ENCODE assay signal across 9 cellular contexts in the genomic region with DNA sequence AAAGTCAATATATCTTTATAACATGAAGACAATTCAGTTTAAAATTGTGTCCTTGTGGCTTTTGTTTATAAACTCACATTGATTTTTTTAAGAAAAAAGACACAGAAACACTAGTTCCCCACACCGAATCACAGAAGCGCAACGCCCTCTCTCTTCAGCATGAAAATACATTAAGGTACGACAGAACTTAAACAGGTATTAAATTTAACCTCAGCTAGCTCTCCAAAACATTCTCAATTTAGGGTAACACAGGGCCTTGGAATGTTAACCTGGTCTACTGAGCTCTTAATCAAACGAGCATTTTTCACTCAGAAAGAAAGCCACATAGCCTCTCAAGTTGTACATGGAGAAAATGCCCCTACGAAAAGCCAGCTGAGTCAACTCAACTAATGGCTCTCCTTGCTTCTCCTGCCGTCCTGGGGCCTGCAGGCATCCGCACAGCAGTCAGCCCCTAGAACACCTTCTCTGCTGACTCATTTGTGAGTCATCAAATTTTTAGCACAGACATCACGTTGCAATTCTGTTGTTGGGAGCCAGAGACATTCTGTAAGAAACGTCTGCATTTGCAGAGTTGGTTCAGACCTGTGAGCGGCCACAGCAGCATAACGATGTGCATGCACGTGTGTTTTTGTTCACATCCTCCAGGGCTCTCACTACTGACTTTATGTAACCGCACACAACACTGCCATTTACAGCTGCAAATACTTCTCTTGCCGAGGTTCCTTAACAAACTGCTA.
DNase-seq lines count a peak whose midpoint lies in the region; ATAC-seq, FAIRE-seq and TF ChIP-seq lines count a peak whose summit lies in the region.
"Had no signal": no experiment of that assay in that cellular context is flagged by ENCODE, and none has a peak within 500 bp of the region (broad histone marks: within the 10 kb centered on the region; RNA-seq: fewer than 3 reads in every experiment).

No MANE protein-coding gene starts in this region.

- in situ Hi-C loops in astrocyte of the cerebellum (cut with HindIII; ENCODE audit: low sequenced_read_pairs), result no loop called here

- H3K9me3 ChIP-seq in kidney (ENCODE audit: control insufficient read depth in 1 of 2, low read length in 2 of 2), result no peaks in the 10 kb centered on the region
- H3K9me3 ChIP-seq: sigmoid colon had no signal

- no peaks in the 10 kb centered on the region for H3K4me1 ChIP-seq in kidney (ENCODE audit: control insufficient read depth in 1 of 2, insufficient read depth in 1 of 2, low read depth in 1 of 2, low read length in 2 of 2)

- H3K36me3 ChIP-seq in kidney (ENCODE audit: control insufficient read depth in 1 of 2, insufficient read depth in 2 of 2, low read length in 2 of 2), result peaks cover 7 to 16% of the 10 kb centered on the region in 2 donors

- 0 out of 2 replicates have a peak, but pooled peaks have one; percentile 8 for TF ChIP-seq EP300 in Ishikawa (IDR thresholded peaks at IDR 0.05; ENCODE audit: borderline replicate concordance)

- H3K27ac ChIP-seq in kidney (ENCODE audit: low read depth in 2 of 2, low read length in 2 of 2), result no peak overlapping the region

- FAIRE-seq in kidney (lab: Jason Lieb, UNC), result no peak

- ATAC-seq in HG03460 (IDR thresholded peaks at IDR 0.05; ENCODE audit: unreplicated experiment), result no peak

- DNase-seq in AG09319 (ENCODE audit: extremely low read depth, low read depth) (peak; percentile 50), astrocyte of the cerebellum (ENCODE audit: low read depth) (peak; percentile 93), kidney (peak; percentile 45), NCI-H128 (lab: John Stamatoyannopoulos, UW; ENCODE audit: unreplicated experiment) (no peak)
- DNase-seq in activated CD8-positive, alpha-beta memory T cell treated with anti-CD3 and anti-CD28 coated beads for 24 hours, result no peak
- DNase-seq in activated CD4-positive, CD25-positive, alpha-beta regulatory T cell treated with anti-CD3 and anti-CD28 coated beads, Interleukin-2, amount 50 U/mL, for 72 hours, result no peak
- DNase-seq: sigmoid colon had no signal

- intact Hi-C loops in kidney (cut with DNase I), result no loop called here

- H3K4me3 ChIP-seq in astrocyte of the cerebellum (ENCODE audit: low read depth, low read length) (no peak overlapping the region), kidney (ENCODE audit: low read length in 2 of 2) (no peak overlapping the region)
- H3K4me3 ChIP-seq: sigmoid colon had no signal

- TF ChIP-seq CTCF in AG09319 (IDR thresholded peaks at IDR 0.05; ENCODE audit: low read depth, low read length) (no peak), astrocyte of the cerebellum (IDR thresholded peaks at IDR 0.05; ENCODE audit: low read depth, low read length, missing control alignments) (no peak), kidney (IDR thresholded peaks at IDR 0.05; ENCODE audit: borderline replicate concordance, extremely low read depth, insufficient read depth) (no peak)

- no peak overlapping the region for H3K9ac ChIP-seq in kidney (ENCODE audit: low read length in 2 of 2)

- no peak for TF ChIP-seq RAD21 in Ishikawa (IDR thresholded peaks at IDR 0.05; ENCODE audit: low read depth)

TF ChIP-seq in Ishikawa, 13 proteins besides CTCF, POLR2A, EP300 and RAD21:
- TF ChIP-seq, protein P1, sequence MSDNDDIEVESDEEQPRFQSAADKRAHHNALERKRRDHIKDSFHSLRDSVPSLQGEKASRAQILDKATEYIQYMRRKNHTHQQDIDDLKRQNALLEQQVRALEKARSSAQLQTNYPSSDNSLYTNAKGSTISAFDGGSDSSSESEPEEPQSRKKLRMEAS (IDR thresholded peaks at IDR 0.05), result peak; percentile 58; the same call in 1 of the 2 replicates
- peak; percentile 42; the same call in 1 of the 2 replicates for TF ChIP-seq TEAD4 (IDR thresholded peaks at IDR 0.05)
- no peak for TF ChIP-seq FOXM1 (IDR thresholded peaks at IDR 0.05; ENCODE audit: borderline replicate concordance, low read depth)
TF ChIP-seq in Ishikawa: peak in this region for 2.

Comparison
In these comparisons a context has a peak if more than half of its experiments do, and no peak if none do; other contexts are left out.
1. DNase-seq: peak in AG09319 (single experiment), astrocyte of the cerebellum (single experiment) and kidney (single experiment); none in activated CD8-positive, alpha-beta memory T cell treated with anti-CD3 and anti-CD28 coated beads for 24 hours (single experiment), NCI-H128 (single experiment) and activated CD4-positive, CD25-positive, alpha-beta regulatory T cell treated with anti-CD3 and anti-CD28 coated beads, Interleukin-2, amount 50 U/mL, for 72 hours (single experiment).